ENCODE assay signal across 16 cellular contexts in genomic region chr2:115200016-115200415, GRCh38.
"Had no signal": no experiment of that assay in that cellular context is flagged by ENCODE, and none has a peak within 500 bp of the region (broad histone marks: within the 10 kb centered on the region; RNA-seq: fewer than 3 reads in every experiment).

No MANE protein-coding gene starts in this region.

- DNase-seq: central memory CD4-positive, alpha-beta T cell; effector CD4-positive, alpha-beta T cell; endodermal cell; erythroblast; foreskin keratinocyte; mammary epithelial cell; naive B cell; nephron progenitor cell; retina; right lobe of liver; spleen; stimulated activated CD4-positive, alpha-beta T cell treated with anti-CD3 and anti-CD28 coated beads, Interleukin-15, amount 100 ng/mL, for 24 hours; stimulated activated CD4-positive, alpha-beta T cell treated with anti-CD3 and anti-CD28 coated beads, Interleukin-1b, Interleukin-23, amount 100 ng/mL, for 48 hours; stimulated activated naive CD4-positive, alpha-beta T cell treated with Interleukin-2 at 50 U/mL for 16 hours; thyroid gland had no signal

- H3K4me3 Mint-ChIP-seq: endodermal cell, naive B cell, nephron progenitor cell, type B pancreatic cell had no signal

- H3K9me3 Mint-ChIP-seq: endodermal cell, type B pancreatic cell had no signal

- H3K4me1 Mint-ChIP-seq: endodermal cell, naive B cell had no signal

- H3K36me3 Mint-ChIP-seq: naive B cell, type B pancreatic cell had no signal

- H3K27ac Mint-ChIP-seq: endodermal cell, naive B cell, type B pancreatic cell had no signal

- H3K27me3 Mint-ChIP-seq: naive B cell, type B pancreatic cell had no signal
